Comparison of ENCODE assay signal across 1 cellular context in the genomic region with DNA sequence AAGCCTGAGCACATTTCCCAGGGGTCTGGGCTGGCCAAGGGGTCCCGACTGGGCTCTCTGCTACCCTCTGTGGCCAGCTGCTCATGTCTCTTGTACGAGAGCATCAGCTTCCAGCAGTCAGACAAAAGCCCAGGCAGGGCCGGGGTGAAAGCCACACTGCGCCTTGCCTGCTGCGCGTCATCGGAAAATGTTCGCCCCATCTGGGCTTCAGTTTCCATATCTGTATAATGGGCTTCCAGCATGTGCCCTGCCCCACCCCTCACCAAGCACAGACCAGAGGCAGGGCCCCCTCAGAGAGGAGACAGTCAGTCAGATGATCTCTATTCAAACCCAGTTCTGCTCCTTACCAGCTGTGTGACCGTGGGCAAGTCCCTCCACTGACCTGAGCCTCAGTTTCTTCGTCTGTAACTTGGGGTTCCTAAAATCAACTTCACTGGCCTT.
TF ChIP-seq lines count a peak whose summit lies in the region.

No MANE protein-coding gene starts in this region.

TF ChIP-seq in H1, 55 proteins besides CTCF, POLR2A, EP300 and RAD21:
- no peak for TF ChIP-seq RXRA (IDR thresholded peaks at IDR 0.05; ENCODE audit: insufficient read depth, low read depth, low read length)
- TF ChIP-seq SIX5 (IDR thresholded peaks at IDR 0.05; ENCODE audit: low read depth, low read length), result no peak
- TF ChIP-seq, protein P1, sequence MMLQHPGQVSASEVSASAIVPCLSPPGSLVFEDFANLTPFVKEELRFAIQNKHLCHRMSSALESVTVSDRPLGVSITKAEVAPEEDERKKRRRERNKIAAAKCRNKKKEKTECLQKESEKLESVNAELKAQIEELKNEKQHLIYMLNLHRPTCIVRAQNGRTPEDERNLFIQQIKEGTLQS (IDR thresholded peaks at IDR 0.05; ENCODE audit: insufficient read depth, low read depth, low read length), result no peak
- TF ChIP-seq E2F6 (IDR thresholded peaks at IDR 0.05), result no peak
- TF ChIP-seq HDAC6 (IDR thresholded peaks at IDR 0.05; ENCODE audit: low read depth, low read length), result no peak
- no peak for TF ChIP-seq SUZ12 (IDR thresholded peaks at IDR 0.05; ENCODE audit: low read length)
- TF ChIP-seq KDM1A (IDR thresholded peaks at IDR 0.05; ENCODE audit: borderline replicate concordance, low read length), result peak; percentile 96
- TF ChIP-seq POU5F1 (IDR thresholded peaks at IDR 0.05; ENCODE audit: low read depth, low read length), result no peak
- no peak for TF ChIP-seq TCF12 (IDR thresholded peaks at IDR 0.05; ENCODE audit: low read depth, low read length)
- peak in 1 of 2 experiments; percentile 76; a peak in 1 of 4 replicates for TF ChIP-seq HDAC2 (IDR thresholded peaks at IDR 0.05; ENCODE audit: borderline replicate concordance in 1 of 2, low read depth in 2 of 2, low read length in 2 of 2)
- TF ChIP-seq SIN3A (conservative IDR thresholded peaks at IDR 0.05 in 1 of 2, IDR thresholded peaks at IDR 0.05 in 1 of 2; ENCODE audit: low read depth in 1 of 2, low read length in 2 of 2), result no peak
- TF ChIP-seq KDM4A (IDR thresholded peaks at IDR 0.05; ENCODE audit: low read depth, low read length, severe bottlenecking), result no peak
- TF ChIP-seq CHD2 (IDR thresholded peaks at IDR 0.05; ENCODE audit: low read length), result no peak
- TF ChIP-seq TBP (IDR thresholded peaks at IDR 0.05; ENCODE audit: low read depth, low read length), result no peak
- TF ChIP-seq, protein P2, sequence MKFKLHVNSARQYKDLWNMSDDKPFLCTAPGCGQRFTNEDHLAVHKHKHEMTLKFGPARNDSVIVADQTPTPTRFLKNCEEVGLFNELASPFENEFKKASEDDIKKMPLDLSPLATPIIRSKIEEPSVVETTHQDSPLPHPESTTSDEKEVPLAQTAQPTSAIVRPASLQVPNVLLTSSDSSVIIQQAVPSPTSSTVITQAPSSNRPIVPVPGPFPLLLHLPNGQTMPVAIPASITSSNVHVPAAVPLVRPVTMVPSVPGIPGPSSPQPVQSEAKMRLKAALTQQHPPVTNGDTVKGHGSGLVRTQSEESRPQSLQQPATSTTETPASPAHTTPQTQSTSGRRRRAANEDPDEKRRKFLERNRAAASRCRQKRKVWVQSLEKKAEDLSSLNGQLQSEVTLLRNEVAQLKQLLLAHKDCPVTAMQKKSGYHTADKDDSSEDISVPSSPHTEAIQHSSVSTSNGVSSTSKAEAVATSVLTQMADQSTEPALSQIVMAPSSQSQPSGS (IDR thresholded peaks at IDR 0.05; ENCODE audit: low read length), result no peak
- TF ChIP-seq CHD1 (IDR thresholded peaks at IDR 0.05; ENCODE audit: low read depth, low read length), result no peak
- no peak for TF ChIP-seq ASH2L (IDR thresholded peaks at IDR 0.05; ENCODE audit: low read length)
